14 cellular contexts compared by ENCODE assay signal in genomic region chr14:85599939-85600338, GRCh38.
DNase-seq lines count a peak whose midpoint lies in the region; ATAC-seq and TF ChIP-seq lines count a peak whose summit lies in the region.
"Had no signal": no experiment of that assay in that cellular context is flagged by ENCODE, and none has a peak within 500 bp of the region (broad histone marks: within the 10 kb centered on the region; RNA-seq: fewer than 3 reads in every experiment).

No MANE protein-coding gene starts in this region.

- H3K36me3 Mint-ChIP-seq in natural killer cell = no peaks in the 10 kb centered on the region

- DNase-seq in ELR (ENCODE audit: low read depth) (peak; percentile 40), NOMO-1 treated with DMSO at 0.1 percent for 48 hours (lab: John Stamatoyannopoulos, UW; ENCODE audit: unreplicated experiment) (peak; percentile 98), fibroblast of mammary gland (ENCODE audit: low read depth) (peak; percentile 62), pons (ENCODE audit: low spot score) (peak; percentile 30), natural killer cell (no peak)
- DNase-seq: CD4-positive, alpha-beta T cell; GOT3; NCI-H2171; OCI-M1; stimulated activated naive CD8-positive, alpha-beta T cell treated with anti-CD3 and anti-CD28 coated beads, Interleukin-15, amount 100 ng/mL, for 72 hours had no signal

- H3K4me3 ChIP-seq in fibroblast of mammary gland (ENCODE audit: control insufficient read depth, low read depth, low read length) = no peak overlapping the region
- H3K4me3 ChIP-seq: right atrium auricular region had no signal

- no peaks in the 10 kb centered on the region for H3K4me1 Mint-ChIP-seq in natural killer cell
- H3K4me1 Mint-ChIP-seq: stimulated activated naive CD8-positive, alpha-beta T cell treated with anti-CD3 and anti-CD28 coated beads, Interleukin-15, amount 100 ng/mL, for 72 hours had no signal

- intact Hi-C loops in natural killer cell (cut with micrococcal nuclease) = no loop called here

- no peak overlapping the region for H3K4me3 Mint-ChIP-seq in natural killer cell
- H3K4me3 Mint-ChIP-seq: CD4-positive, alpha-beta T cell; stimulated activated naive CD8-positive, alpha-beta T cell treated with anti-CD3 and anti-CD28 coated beads, Interleukin-15, amount 100 ng/mL, for 72 hours had no signal

- TF ChIP-seq CTCF in fibroblast of mammary gland (conservative IDR thresholded peaks at IDR 0.05; ENCODE audit: control insufficient read depth, insufficient read depth, low read depth, low read length) (no peak), natural killer cell (IDR thresholded peaks at IDR 0.05) (no peak)

- no peak overlapping the region for H3K27ac Mint-ChIP-seq in natural killer cell
- H3K27ac Mint-ChIP-seq: CD4-positive, alpha-beta T cell had no signal

- ATAC-seq in GM18517 (IDR thresholded peaks at IDR 0.05; ENCODE audit: unreplicated experiment) = no peak
- ATAC-seq in HG03280 (IDR thresholded peaks at IDR 0.05; ENCODE audit: unreplicated experiment) = no peak
- no peak for ATAC-seq in natural killer cell
- ATAC-seq in HG02973 (IDR thresholded peaks at IDR 0.05; ENCODE audit: unreplicated experiment) = no peak
- ATAC-seq: stimulated activated naive CD8-positive, alpha-beta T cell treated with anti-CD3 and anti-CD28 coated beads, Interleukin-15, amount 100 ng/mL, for 72 hours had no signal

- peaks cover 0 to 7% of the 10 kb centered on the region in 2 donors for H3K27me3 Mint-ChIP-seq in natural killer cell (ENCODE audit: low read depth in 2 of 2)
- H3K27me3 Mint-ChIP-seq: CD4-positive, alpha-beta T cell; stimulated activated naive CD8-positive, alpha-beta T cell treated with anti-CD3 and anti-CD28 coated beads, Interleukin-15, amount 100 ng/mL, for 72 hours had no signal

- peaks cover 3 to 4% of the 10 kb centered on the region in 2 donors for H3K9me3 Mint-ChIP-seq in natural killer cell
- H3K9me3 Mint-ChIP-seq: CD4-positive, alpha-beta T cell had no signal
